ENCODE assay signal across 14 cellular contexts in the genomic region with DNA sequence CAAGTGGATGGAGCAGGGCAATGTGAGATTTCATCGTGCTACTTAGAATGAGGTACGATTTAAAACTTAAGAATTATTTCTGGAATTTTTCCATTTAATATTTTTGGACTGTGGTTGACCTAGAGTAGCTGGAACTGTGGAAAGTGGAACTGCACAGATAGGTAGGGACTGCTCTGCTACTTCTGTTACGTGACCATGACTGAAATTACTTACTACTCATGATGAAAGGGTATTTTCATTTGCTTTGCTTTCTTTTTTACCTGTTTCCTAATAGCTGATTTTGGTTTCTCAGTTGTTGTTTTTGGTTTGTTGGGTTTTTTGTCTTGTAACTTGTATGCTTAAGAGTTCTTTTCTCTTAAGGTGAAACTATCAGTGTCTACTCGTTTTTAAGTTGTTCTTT. TPM values are rescaled to one million over a fixed set of nuclear protein-coding genes. Genes with fewer than 3 reads are reported as not detected.
DNase-seq lines count a peak whose midpoint lies in the region; ATAC-seq and TF ChIP-seq lines count a peak whose summit lies in the region.
"Had no signal": no experiment of that assay in that cellular context is flagged by ENCODE, and none has a peak within 500 bp of the region (broad histone marks: within the 10 kb centered on the region; RNA-seq: fewer than 3 reads in every experiment).

No MANE protein-coding gene starts in this region.

- no peak overlapping the region for H3K27ac ChIP-seq in neuronal stem cell (replicated peaks; ENCODE audit: low read length)
- H3K27ac ChIP-seq: parathyroid adenoma had no signal

- H3K4me2 ChIP-seq in neuronal stem cell (ENCODE audit: insufficient read depth, low read length, poor library complexity, severe bottlenecking), result no peak overlapping the region

- peaks cover 0 to 7% of the 10 kb centered on the region in 2 donors for H3K9me3 ChIP-seq in neuronal stem cell (replicated peaks in 1 of 2; ENCODE audit: control insufficient read depth in 2 of 2, insufficient read depth in 1 of 2, low read depth in 1 of 2, low read length in 2 of 2)

- H3K9me3 Mint-ChIP-seq in activated T-cell treated with anti-CD3 and anti-CD28 coated beads, Interleukin-2, amount 50 U/mL, for 72 hours, result no peaks in the 10 kb centered on the region
- H3K9me3 Mint-ChIP-seq: brain had no signal

- DNase-seq in activated T-cell treated with anti-CD3 and anti-CD28 coated beads, Interleukin-2, amount 50 U/mL, for 72 hours, result no peak
- DNase-seq in activated T-cell treated with anti-CD3 and anti-CD28 coated beads, Interleukin-2, amount 50 U/mL, for 48 hours, result no peak
- DNase-seq in HEK293T (ENCODE audit: extremely low spot score), result no peak
- no peak for DNase-seq in neuronal stem cell (ENCODE audit: low spot score)
- no peak for DNase-seq in stimulated activated CD4-positive, alpha-beta T cell treated with anti-CD3 and anti-CD28 coated beads, Interleukin-4, amount 100 ng/mL, for 24 hours
- no peak for DNase-seq in glomerular visceral epithelial cell (ENCODE audit: extremely low spot score)
- DNase-seq: hypothalamus; NCI-H1436; stimulated activated naive CD8-positive, alpha-beta T cell treated with anti-CD3 and anti-CD28 coated beads, Interleukin-15, Interleukin-2, amounts not matched to agents 100 U/mL and 50 U/mL, for 24 hours had no signal

- H3K9ac ChIP-seq in neuronal stem cell (ENCODE audit: low read depth, low read length, poor library complexity), result no peak overlapping the region
- H3K9ac ChIP-seq: parathyroid adenoma had no signal

- no CpG with 5 or more reads among the region's 4 CpGs for WGBS in neuronal stem cell (ENCODE audit: extremely low coverage in 2 of 2, insufficient read length in 2 of 2, insufficient replicate concordance in 1 of 2), 2 donors

- no peak overlapping the region for H4K91ac ChIP-seq in neuronal stem cell (ENCODE audit: low read depth, low read length, poor library complexity)

- no peak overlapping the region for H2BK12ac ChIP-seq in neuronal stem cell (ENCODE audit: low read length)

- no peak overlapping the region for H2AFZ ChIP-seq in neuronal stem cell (ENCODE audit: low read length)
- H2AFZ ChIP-seq: parathyroid adenoma had no signal

- H3K23ac ChIP-seq in neuronal stem cell (ENCODE audit: low read depth, low read length, poor library complexity), result no peak overlapping the region

- no peak overlapping the region for H3K4me3 ChIP-seq in neuronal stem cell (ENCODE audit: low read length in 2 of 2)
- H3K4me3 ChIP-seq: lung had no signal

- no peak overlapping the region for H2BK15ac ChIP-seq in neuronal stem cell (ENCODE audit: low read length)

- H3K4me3 Mint-ChIP-seq in activated T-cell treated with anti-CD3 and anti-CD28 coated beads, Interleukin-2, amount 50 U/mL, for 72 hours, result no peak overlapping the region
- H3K4me3 Mint-ChIP-seq: brain had no signal

- H3K27ac Mint-ChIP-seq in activated T-cell treated with anti-CD3 and anti-CD28 coated beads, Interleukin-2, amount 50 U/mL, for 72 hours, result peak overlapping the region; percentile 25
- H3K27ac Mint-ChIP-seq: brain had no signal

- H3K4ac ChIP-seq in neuronal stem cell (ENCODE audit: low read length), result no peak overlapping the region

- no peaks in the 10 kb centered on the region for H3K27me3 Mint-ChIP-seq in activated T-cell treated with anti-CD3 and anti-CD28 coated beads, Interleukin-2, amount 50 U/mL, for 72 hours (ENCODE audit: low read depth)
- H3K27me3 Mint-ChIP-seq: brain had no signal

- no peak for ATAC-seq in activated T-cell treated with anti-CD3 and anti-CD28 coated beads, Interleukin-2, amount 50 U/mL, for 72 hours (replicated peaks in 1 of 2)
- ATAC-seq in GM21786 (IDR thresholded peaks at IDR 0.05; ENCODE audit: unreplicated experiment) (peak; percentile 77), HG03135 (IDR thresholded peaks at IDR 0.05; ENCODE audit: unreplicated experiment) (peak; percentile 77)
- ATAC-seq: stimulated activated naive CD8-positive, alpha-beta T cell treated with anti-CD3 and anti-CD28 coated beads, Interleukin-15, Interleukin-2, amounts not matched to agents 100 U/mL and 50 U/mL, for 24 hours had no signal

- no peak overlapping the region for H3K18ac ChIP-seq in neuronal stem cell (ENCODE audit: low read length)

- H3K14ac ChIP-seq in neuronal stem cell (ENCODE audit: low read length), result no peak overlapping the region

- H4K8ac ChIP-seq in neuronal stem cell (ENCODE audit: low read depth, low read length), result no peak overlapping the region

- H2BK120ac ChIP-seq in neuronal stem cell (ENCODE audit: low read depth, low read length), result no peak overlapping the region

- no peaks in the 10 kb centered on the region for H3K79me1 ChIP-seq in neuronal stem cell (ENCODE audit: low read depth, low read length)

- peaks cover 0 to 8% of the 10 kb centered on the region in 2 donors for H3K36me3 Mint-ChIP-seq in activated T-cell treated with anti-CD3 and anti-CD28 coated beads, Interleukin-2, amount 50 U/mL, for 72 hours (ENCODE audit: insufficient read depth in 2 of 2)

- H3K4me1 ChIP-seq in neuronal stem cell (ENCODE audit: control insufficient read depth in 2 of 2, insufficient read depth in 1 of 2, low read depth in 1 of 2, low read length in 2 of 2), result peaks cover 0 to 11% of the 10 kb centered on the region in 2 donors

- POLR2A ChIA-PET in HEK293T (lab: Yijun Ruan, JAX), result interaction anchor here (1.1 kb wide), 1 partner anchor 11 kb away, joined by 4 read pairs; a partner anchor contains a TSS

- H2AK5ac ChIP-seq in neuronal stem cell (ENCODE audit: low read depth, low read length), result no peak overlapping the region

- H2BK5ac ChIP-seq in neuronal stem cell (ENCODE audit: low read length), result no peak overlapping the region

- H3K36me3 ChIP-seq in neuronal stem cell (replicated peaks in 1 of 2; ENCODE audit: control insufficient read depth in 2 of 2, insufficient read depth in 2 of 2, low read length in 2 of 2), result peaks cover 0 to 73% of the 10 kb centered on the region in 2 donors

- H3K4me1 Mint-ChIP-seq in activated T-cell treated with anti-CD3 and anti-CD28 coated beads, Interleukin-2, amount 50 U/mL, for 72 hours (ENCODE audit: low read depth), result peaks cover 23% of the 10 kb centered on the region

- H3K27me3 ChIP-seq in neuronal stem cell (ENCODE audit: control insufficient read depth in 3 of 3, insufficient read depth in 3 of 3, low read depth in 1 of 3, low read length in 3 of 3), result no peaks in the 10 kb centered on the region

- CTCF ChIA-PET in HEK293T (lab: Yijun Ruan, JAX), result no interaction called here

TF ChIP-seq in HEK293T, 16 proteins besides CTCF, POLR2A, EP300 and RAD21:
- TF ChIP-seq FOXA1 (IDR thresholded peaks at IDR 0.05), result no peak
- TF ChIP-seq ELF4 (IDR thresholded peaks at IDR 0.05), result no peak
- no peak for TF ChIP-seq HDGF (IDR thresholded peaks at IDR 0.05; ENCODE audit: borderline replicate concordance)
- TF ChIP-seq L3MBTL2 (conservative IDR thresholded peaks at IDR 0.05), result no peak
- TF ChIP-seq FOXK2 (IDR thresholded peaks at IDR 0.05), result no peak
- TF ChIP-seq NFRKB (IDR thresholded peaks at IDR 0.05), result no peak
- TF ChIP-seq SP1 (IDR thresholded peaks at IDR 0.05), result no peak
- TF ChIP-seq BHLHE40 (IDR thresholded peaks at IDR 0.05; ENCODE audit: borderline replicate concordance), result no peak
- TF ChIP-seq SUZ12 (IDR thresholded peaks at IDR 0.05), result no peak
- no peak for TF ChIP-seq LEF1 (IDR thresholded peaks at IDR 0.05; ENCODE audit: borderline replicate concordance)
- TF ChIP-seq FOXM1 (IDR thresholded peaks at IDR 0.05; ENCODE audit: borderline replicate concordance), result no peak
- TF ChIP-seq CTBP1 (IDR thresholded peaks at IDR 0.05; ENCODE audit: borderline replicate concordance), result no peak
- no peak for TF ChIP-seq ARNT (IDR thresholded peaks at IDR 0.05)
- no peak for TF ChIP-seq TARDBP (IDR thresholded peaks at IDR 0.05)
- TF ChIP-seq, protein P1, sequence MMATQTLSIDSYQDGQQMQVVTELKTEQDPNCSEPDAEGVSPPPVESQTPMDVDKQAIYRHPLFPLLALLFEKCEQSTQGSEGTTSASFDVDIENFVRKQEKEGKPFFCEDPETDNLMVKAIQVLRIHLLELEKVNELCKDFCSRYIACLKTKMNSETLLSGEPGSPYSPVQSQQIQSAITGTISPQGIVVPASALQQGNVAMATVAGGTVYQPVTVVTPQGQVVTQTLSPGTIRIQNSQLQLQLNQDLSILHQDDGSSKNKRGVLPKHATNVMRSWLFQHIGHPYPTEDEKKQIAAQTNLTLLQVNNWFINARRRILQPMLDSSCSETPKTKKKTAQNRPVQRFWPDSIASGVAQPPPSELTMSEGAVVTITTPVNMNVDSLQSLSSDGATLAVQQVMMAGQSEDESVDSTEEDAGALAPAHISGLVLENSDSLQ (IDR thresholded peaks at IDR 0.05), result no peak
- TF ChIP-seq ZNF384 (IDR thresholded peaks at IDR 0.05), result no peak

RNA-seq across cellular contexts. Expression of a gene that starts 11.4 kb away (rescaled TPM):
- 10 to 100 TPM; 37.8 to 41.4 TPM for total RNA-seq in activated T-cell treated with anti-CD3 and anti-CD28 coated beads, Interleukin-2, amount 50 U/mL, for 72 hours
- polyA plus RNA-seq in neuronal stem cell (2013, experiment 1 of 2), result 212 TPM
- polyA plus RNA-seq in neuronal stem cell (2013, experiment 2 of 2), result 204 TPM

Comparison
In these comparisons a context has a peak if more than half of its experiments do, and no peak if none do; other contexts are left out.
1. ATAC-seq: peak in GM21786 (single experiment) and HG03135 (single experiment); none in activated T-cell treated with anti-CD3 and anti-CD28 coated beads, Interleukin-2, amount 50 U/mL, for 72 hours (0 of 2).